1 cellular context compared by ENCODE assay signal in the genomic region with DNA sequence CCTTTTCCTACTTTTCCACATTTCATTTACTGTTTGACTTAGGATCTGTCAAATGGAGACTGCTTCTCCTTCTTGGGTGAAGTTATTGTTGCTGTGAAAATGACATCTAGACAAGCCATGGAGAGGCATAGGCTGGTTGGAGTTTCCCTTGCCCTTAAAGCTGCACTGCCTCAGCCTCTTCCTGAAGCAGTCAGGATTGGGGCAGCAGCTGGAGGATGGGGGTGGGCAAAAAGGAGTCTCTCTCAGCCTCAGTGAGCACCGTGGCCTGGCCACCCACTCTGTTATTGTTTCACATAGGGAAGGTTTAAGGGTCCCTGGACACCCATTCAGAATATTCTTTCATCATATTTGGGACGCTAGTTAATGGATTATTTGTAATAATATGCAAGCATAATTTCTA.
TF ChIP-seq lines count a peak whose summit lies in the region.

No MANE protein-coding gene starts in this region.

TF ChIP-seq in K562, 482 proteins besides CTCF, POLR2A, EP300 and RAD21:
- TF ChIP-seq PREB (CRISPR knock-in tag; IDR thresholded peaks at IDR 0.05), result no peak
- no peak for TF ChIP-seq ETV1 (tag; conservative IDR thresholded peaks at IDR 0.05; ENCODE audit: low read depth)
- TF ChIP-seq, protein P1, sequence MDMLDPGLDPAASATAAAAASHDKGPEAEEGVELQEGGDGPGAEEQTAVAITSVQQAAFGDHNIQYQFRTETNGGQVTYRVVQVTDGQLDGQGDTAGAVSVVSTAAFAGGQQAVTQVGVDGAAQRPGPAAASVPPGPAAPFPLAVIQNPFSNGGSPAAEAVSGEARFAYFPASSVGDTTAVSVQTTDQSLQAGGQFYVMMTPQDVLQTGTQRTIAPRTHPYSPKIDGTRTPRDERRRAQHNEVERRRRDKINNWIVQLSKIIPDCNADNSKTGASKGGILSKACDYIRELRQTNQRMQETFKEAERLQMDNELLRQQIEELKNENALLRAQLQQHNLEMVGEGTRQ (CRISPR knock-in tag; IDR thresholded peaks at IDR 0.05), result no peak
- TF ChIP-seq, protein P2, sequence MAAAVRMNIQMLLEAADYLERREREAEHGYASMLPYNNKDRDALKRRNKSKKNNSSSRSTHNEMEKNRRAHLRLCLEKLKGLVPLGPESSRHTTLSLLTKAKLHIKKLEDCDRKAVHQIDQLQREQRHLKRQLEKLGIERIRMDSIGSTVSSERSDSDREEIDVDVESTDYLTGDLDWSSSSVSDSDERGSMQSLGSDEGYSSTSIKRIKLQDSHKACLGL (CRISPR knock-in tag; IDR thresholded peaks at IDR 0.05; ENCODE audit: borderline replicate concordance, poor library complexity, severe bottlenecking), result no peak
- TF ChIP-seq, protein P3, sequence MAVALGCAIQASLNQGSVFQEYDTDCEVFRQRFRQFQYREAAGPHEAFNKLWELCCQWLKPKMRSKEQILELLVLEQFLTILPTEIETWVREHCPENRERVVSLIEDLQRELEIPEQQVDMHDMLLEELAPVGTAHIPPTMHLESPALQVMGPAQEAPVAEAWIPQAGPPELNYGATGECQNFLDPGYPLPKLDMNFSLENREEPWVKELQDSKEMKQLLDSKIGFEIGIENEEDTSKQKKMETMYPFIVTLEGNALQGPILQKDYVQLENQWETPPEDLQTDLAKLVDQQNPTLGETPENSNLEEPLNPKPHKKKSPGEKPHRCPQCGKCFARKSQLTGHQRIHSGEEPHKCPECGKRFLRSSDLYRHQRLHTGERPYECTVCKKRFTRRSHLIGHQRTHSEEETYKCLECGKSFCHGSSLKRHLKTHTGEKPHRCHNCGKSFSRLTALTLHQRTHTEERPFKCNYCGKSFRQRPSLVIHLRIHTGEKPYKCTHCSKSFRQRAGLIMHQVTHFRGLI (CRISPR knock-in tag; IDR thresholded peaks at IDR 0.05), result no peak
- no peak for TF ChIP-seq POLR2B (IDR thresholded peaks at IDR 0.05; ENCODE audit: low read depth, partially characterized antibody)
- TF ChIP-seq MCM5 (IDR thresholded peaks at IDR 0.05; ENCODE audit: low read depth), result no peak
- no peak for TF ChIP-seq SLC30A9 (CRISPR knock-in tag; IDR thresholded peaks at IDR 0.05)
